In the genomic region with DNA sequence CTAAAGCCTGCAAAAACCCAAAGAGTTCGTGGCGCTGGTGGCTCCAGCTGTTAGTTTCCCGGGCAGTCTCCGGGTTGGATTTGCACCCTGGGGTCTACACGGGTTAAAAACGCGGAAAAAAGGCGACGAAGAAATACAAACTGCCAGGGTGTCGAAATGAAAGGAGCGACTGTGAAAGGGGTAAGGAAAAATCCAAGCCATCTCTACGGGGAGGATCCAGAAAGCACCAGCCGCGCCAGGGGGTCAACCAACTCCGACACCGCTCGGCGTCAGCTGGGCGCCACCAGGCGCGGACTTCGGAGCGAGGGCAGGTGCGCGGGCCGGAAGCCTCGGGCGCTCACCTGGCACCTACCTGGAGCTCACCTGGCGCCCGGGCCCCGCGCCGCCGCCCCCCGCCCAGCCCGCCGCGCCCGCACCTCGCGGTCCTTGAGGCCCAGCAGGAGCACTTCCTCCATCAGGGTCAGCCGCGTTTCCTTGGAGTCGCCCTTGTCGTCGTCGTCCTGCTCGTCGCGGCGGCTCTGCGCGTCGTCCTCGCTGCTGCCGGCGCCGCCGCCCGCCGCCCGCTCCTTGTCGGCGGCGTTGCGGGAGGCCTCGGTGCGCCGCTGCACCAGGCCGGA, we compare ENCODE assay signal across 8 cellular contexts. TPM values are rescaled to one million over a fixed set of nuclear protein-coding genes. Genes with fewer than 3 reads are reported as not detected.
DNase-seq lines count a peak whose midpoint lies in the region; ATAC-seq, FAIRE-seq and TF ChIP-seq lines count a peak whose summit lies in the region.

No MANE protein-coding gene starts in this region.

- peaks cover 7% of the 10 kb centered on the region for H3K4me1 ChIP-seq in keratinocyte (ENCODE audit: control insufficient read depth, extremely low read depth, insufficient read depth, low read length)

- peaks cover 4 to 11% of the 10 kb centered on the region in 2 experiments for H3K36me3 ChIP-seq in keratinocyte (ENCODE audit: control insufficient read depth in 2 of 2, extremely low read depth in 1 of 2, insufficient read depth in 2 of 2, low read length in 2 of 2)

- peak overlapping the region; percentile 94 for H3K9ac ChIP-seq in keratinocyte (ENCODE audit: control insufficient read depth, extremely low read depth, insufficient read depth, low read length)

- peak overlapping the region; percentile 82 for H3K4me2 ChIP-seq in keratinocyte (ENCODE audit: control insufficient read depth, extremely low read depth, insufficient read depth, low read depth, low read length)

- FAIRE-seq in keratinocyte (lab: Jason Lieb, UNC) = no peak

- H3K79me2 ChIP-seq in keratinocyte (ENCODE audit: control insufficient read depth, insufficient read depth, low read length) = peaks cover 57% of the 10 kb centered on the region

- peak overlapping the region; percentile 78 for H3K27ac ChIP-seq in keratinocyte (ENCODE audit: control insufficient read depth, insufficient read depth, low read length)

- no peaks in the 10 kb centered on the region for H3K9me1 ChIP-seq in keratinocyte (ENCODE audit: control insufficient read depth, extremely low read depth, insufficient read depth, low read length)

- H3K9me3 ChIP-seq in keratinocyte (ENCODE audit: control insufficient read depth, low read depth, low read length) = no peaks in the 10 kb centered on the region

- DNase-seq in NCI-H1417 treated with DMSO at 0.1 percent for 48 hours (lab: John Stamatoyannopoulos, UW) (peak; percentile 55), T-helper 2 cell (peak in 4 of 5 experiments; percentile 7 to 75 (median 24)), cardiac fibroblast (ENCODE audit: low read depth in 2 of 2) (peak in 1 of 2 donors; percentile 65), keratinocyte (ENCODE audit: low read depth, low spot score) (no peak), OCI-M2 (lab: John Stamatoyannopoulos, UW; ENCODE audit: unreplicated experiment) (no peak)
- peak; percentile 11 to 22 for DNase-seq in stimulated activated CD4-positive, alpha-beta T cell treated with anti-CD3 and anti-CD28 coated beads, Interleukin-12 subunit alpha, Interleukin-12 subunit beta, amount 100 ng/mL, for 24 hours (ENCODE audit: low read depth in 2 of 2)

- ATAC-seq in GM18498 (IDR thresholded peaks at IDR 0.05; ENCODE audit: unreplicated experiment) = peak; percentile 27
- ATAC-seq in HG02763 (IDR thresholded peaks at IDR 0.05; ENCODE audit: unreplicated experiment) = peak; percentile 12

- H3K27me3 ChIP-seq in keratinocyte (ENCODE audit: control insufficient read depth, extremely low read depth, insufficient read depth, low read length) = no peaks in the 10 kb centered on the region

- peak overlapping the region; percentile 81 to 87 for H3K4me3 ChIP-seq in cardiac fibroblast (replicated peaks in 1 of 2; ENCODE audit: low read depth in 2 of 2, low read length in 2 of 2)
- peak overlapping the region; percentile 75 to 97 (median 95) for H3K4me3 ChIP-seq in keratinocyte (ENCODE audit: control insufficient read depth in 2 of 3, extremely low read depth in 1 of 3, insufficient read depth in 2 of 3, low read depth in 1 of 3, low read length in 3 of 3)

- dilution Hi-C loops in keratinocyte (cut with MboI; ENCODE audit: extremely low pct_ligation_motif_present, low sequenced_read_pairs) = no loop called here

- TF ChIP-seq CTCF in cardiac fibroblast (IDR thresholded peaks at IDR 0.05; ENCODE audit: low read depth, low read length) = no peak
- TF ChIP-seq CTCF in keratinocyte (optimal IDR thresholded peaks at IDR 0.05 in 1 of 3, IDR thresholded peaks at IDR 0.05 in 1 of 3, conservative IDR thresholded peaks at IDR 0.05 in 1 of 3; ENCODE audit: extremely low read depth in 1 of 3, insufficient read depth in 2 of 3, low read length in 3 of 3) = no peak

- H4K20me1 ChIP-seq in keratinocyte (ENCODE audit: control insufficient read depth, extremely low read depth, insufficient read depth, low read length) = peaks cover 3% of the 10 kb centered on the region

- H2AFZ ChIP-seq in keratinocyte (ENCODE audit: control insufficient read depth, low read length) = peak overlapping the region; percentile 84

RNA-seq across cellular contexts. Expression of a gene that starts 0.6 kb away (rescaled TPM):
- polyA plus RNA-seq in keratinocyte = 28.6 to 42.0 TPM (median 40.6 TPM) in 3 replicates
- 27.5 TPM for polyA plus RNA-seq in keratinocyte (2011; ENCODE audit: low read depth)
- 30.6 and 54.5 TPM in 2 replicates for polyA plus RNA-seq in keratinocyte (2011; cell fraction: cytosol; rRNA removed)
- 23.1 and 29.0 TPM in 2 replicates for polyA plus RNA-seq in keratinocyte (2011; cell fraction: nucleus; rRNA removed)
- polyA plus RNA-seq in keratinocyte (2012; ENCODE audit: low replicate concordance) = 35.3 and 42.6 TPM in 2 replicates
- polyA minus RNA-seq in keratinocyte = 15.3 to 44.6 TPM (median 36.3 TPM) in 3 replicates
- 83.5 TPM for polyA minus RNA-seq in keratinocyte (2011; cell fraction: cytosol; rRNA and poly(A)+ RNA removed)
- 16.8 and 24.2 TPM in 2 replicates for polyA minus RNA-seq in keratinocyte (2011; cell fraction: nucleus; rRNA and poly(A)+ RNA removed)

Comparison
In these comparisons a context has a peak if more than half of its experiments do, and no peak if none do; other contexts are left out.
1. DNase-seq: peak in NCI-H1417 treated with DMSO at 0.1 percent for 48 hours (single experiment), T-helper 2 cell (4 of 5) and stimulated activated CD4-positive, alpha-beta T cell treated with anti-CD3 and anti-CD28 coated beads, Interleukin-12 subunit alpha, Interleukin-12 subunit beta, amount 100 ng/mL, for 24 hours (2 of 2); none in keratinocyte (single experiment) and OCI-M2 (single experiment).